19 cellular contexts compared by ENCODE assay signal in genomic region chr13:35791191-35791902, GRCh38.
DNase-seq lines count a peak whose midpoint lies in the region; ATAC-seq and TF ChIP-seq lines count a peak whose summit lies in the region.
"Had no signal": no experiment of that assay in that cellular context is flagged by ENCODE, and none has a peak within 500 bp of the region (broad histone marks: within the 10 kb centered on the region; RNA-seq: fewer than 3 reads in every experiment).

No MANE protein-coding gene starts in this region.

- no peaks in the 10 kb centered on the region for H3K36me3 ChIP-seq in skeletal muscle satellite cell (ENCODE audit: insufficient read depth, low read length)

- peak overlapping the region; percentile 66 for H3K4me2 ChIP-seq in skeletal muscle satellite cell (ENCODE audit: low read length)

- peak overlapping the region; percentile 16 for H3K9ac ChIP-seq in skeletal muscle satellite cell (ENCODE audit: low read depth, low read length)
- H3K9ac ChIP-seq: parathyroid adenoma had no signal

- peaks cover 13% of the 10 kb centered on the region for H3K4me1 ChIP-seq in skeletal muscle satellite cell (ENCODE audit: control insufficient read depth, insufficient read depth, low read length)
- H3K4me1 ChIP-seq: parathyroid adenoma had no signal

- H3K4me3 ChIP-seq in astrocyte of the spinal cord (ENCODE audit: low read depth, low read length) (no peak overlapping the region), foreskin fibroblast (ENCODE audit: low read depth in 1 of 2, low read length in 2 of 2) (peak overlapping the region in 1 of 2 donors; percentile 1), skeletal muscle satellite cell (ENCODE audit: low read length) (no peak overlapping the region)
- H3K4me3 ChIP-seq: mucosa of descending colon had no signal

- H3K27me3 ChIP-seq in skeletal muscle satellite cell (ENCODE audit: control insufficient read depth, insufficient read depth, low read length): no peaks in the 10 kb centered on the region

- DNase-seq in left ventricle myocardium superior (no peak), Right ventricle myocardium inferior (ENCODE audit: missing footprints) (no peak), astrocyte of the spinal cord (ENCODE audit: low read depth, low spot score) (peak; percentile 29), foreskin fibroblast (peak; percentile 62 to 79), pons (ENCODE audit: low spot score) (no peak), NCI-H2029 (lab: John Stamatoyannopoulos, UW) (no peak)
- DNase-seq: ACHN; activated CD4-positive, alpha-beta T cell treated with anti-CD3 and anti-CD28 coated beads for 36 hours; left cardiac atrium; mucosa of descending colon; MV-4-11; NCI-H2081 treated with DMSO at 0.1 percent for 48 hours; NCI-H526; small intestine; stimulated activated CD4-positive, alpha-beta T cell treated with anti-CD3 and anti-CD28 coated beads, Interleukin-4, amount 100 ng/mL, for 24 hours had no signal

- ATAC-seq in left ventricle myocardium superior: peak; percentile 35
- ATAC-seq in Right ventricle myocardium inferior: no peak
- no peak for ATAC-seq in GM18861 (IDR thresholded peaks at IDR 0.05; ENCODE audit: unreplicated experiment)
- ATAC-seq: activated CD4-positive, alpha-beta T cell treated with anti-CD3 and anti-CD28 coated beads for 36 hours; esophagus mucosa; left cardiac atrium; mucosa of descending colon had no signal

- no peaks in the 10 kb centered on the region for H3K9me3 ChIP-seq in skeletal muscle satellite cell (replicated peaks; ENCODE audit: low read length)
- H3K9me3 ChIP-seq: mucosa of descending colon had no signal

- no peak for TF ChIP-seq CTCF in astrocyte of the spinal cord (IDR thresholded peaks at IDR 0.05; ENCODE audit: low read depth, low read length)
- TF ChIP-seq CTCF in foreskin fibroblast (IDR thresholded peaks at IDR 0.05; ENCODE audit: low read depth, low read length): no peak

- in situ Hi-C loops in astrocyte of the spinal cord (cut with HindIII; ENCODE audit: low sequenced_read_pairs): no loop called here

- intact Hi-C loops in left ventricle myocardium superior (cut with micrococcal nuclease): loop anchor here (10.0 kb wide), 1 partner anchor 157 kb away; no protein-coding TSS in a partner anchor
- intact Hi-C loops in Right ventricle myocardium inferior (cut with DNase I): no loop called here

Comparison
In these comparisons a context has a peak if more than half of its experiments do, and no peak if none do; other contexts are left out.
1. DNase-seq: peak in astrocyte of the spinal cord (single experiment) and foreskin fibroblast (2 of 2); none in left ventricle myocardium superior (single experiment), Right ventricle myocardium inferior (single experiment), pons (single experiment) and NCI-H2029 (single experiment).